Comparison of ENCODE assay signal across 26 cellular contexts in genomic region chr1:16281765-16282164, GRCh38.
"Had no signal": no experiment of that assay in that cellular context is flagged by ENCODE, and none has a peak within 500 bp of the region (broad histone marks: within the 10 kb centered on the region; RNA-seq: fewer than 3 reads in every experiment).

No MANE protein-coding gene starts in this region.

- H3K36me3 Mint-ChIP-seq: natural killer cell treated with Interleukin-12 subunit alpha and Interleukin-12 subunit beta and Interleukin-15 and Interleukin-18, amount 100 ng/mL, for 72 hours had no signal

- H3K9me3 Mint-ChIP-seq: immature natural killer cell; memory B cell; naive thymus-derived CD4-positive, alpha-beta T cell; natural killer cell treated with Interleukin-12 subunit alpha and Interleukin-12 subunit beta and Interleukin-15 and Interleukin-18, amount 100 ng/mL, for 72 hours; stimulated activated memory B cell treated with anti-CD40 and anti-IgM and Interleukin-4, amounts not matched to agents 10 μg/mL and 1 μg/mL and 100 μg/mL, for 72 hours had no signal

- H3K4me1 ChIP-seq: right lobe of liver, testis, uterus had no signal

- H3K4me1 Mint-ChIP-seq: stimulated activated memory B cell treated with anti-CD40 and anti-IgM and Interleukin-4, amounts not matched to agents 10 μg/mL and 1 μg/mL and 100 μg/mL, for 72 hours had no signal

- H3K27ac Mint-ChIP-seq: immature natural killer cell; memory B cell; natural killer cell treated with Interleukin-12 subunit alpha and Interleukin-12 subunit beta and Interleukin-15 and Interleukin-18, amount 100 ng/mL, for 72 hours; progenitor cell of endocrine pancreas; stimulated activated memory B cell treated with anti-CD40 and anti-IgM and Interleukin-4, amounts not matched to agents 10 μg/mL and 1 μg/mL and 100 μg/mL, for 72 hours had no signal

- ATAC-seq: left colon; mucosa of descending colon; naive thymus-derived CD4-positive, alpha-beta T cell; natural killer cell treated with Interleukin-12 subunit alpha and Interleukin-12 subunit beta and Interleukin-15 and Interleukin-18, amount 100 ng/mL, for 72 hours; right lobe of liver; stimulated activated memory B cell treated with anti-CD40 and anti-IgM and Interleukin-4, amounts not matched to agents 10 μg/mL and 1 μg/mL and 100 μg/mL, for 72 hours; stimulated activated naive CD8-positive, alpha-beta T cell treated with anti-CD3 and anti-CD28 coated beads, Interleukin-15, Interleukin-2, amounts not matched to agents 100 U/mL and 50 U/mL, for 24 hours had no signal

- DNase-seq: hypothalamus; immature natural killer cell; kidney; left colon; left ventricle myocardium inferior; midbrain; mucosa of descending colon; naive thymus-derived CD4-positive, alpha-beta T cell; ovary; right lobe of liver; stimulated activated CD4-positive, alpha-beta T cell treated with anti-CD3 and anti-CD28 coated beads, Interleukin-1b, Interleukin-23, amount 100 ng/mL, for 48 hours; stimulated activated CD4-positive, alpha-beta T cell treated with anti-CD3 and anti-CD28 coated beads, Interleukin-2, amount 100 ng/mL, for 48 hours; stimulated activated CD4-positive, alpha-beta T cell treated with anti-CD3 and anti-CD28 coated beads, Interleukin-4, amount 100 ng/mL, for 4 hours; stimulated activated CD8-positive, alpha-beta memory T cell treated with anti-CD3 and anti-CD28 coated beads, Interleukin-4, amount 100 ng/mL, for 48 hours; stimulated activated naive CD8-positive, alpha-beta T cell treated with anti-CD3 and anti-CD28 coated beads, Interleukin-15, Interleukin-2, amounts not matched to agents 100 U/mL and 50 U/mL, for 24 hours; stomach; testis; trophoblast cell; uterus had no signal

- H3K27me3 ChIP-seq: ovary, right atrium auricular region, right lobe of liver, stomach, testis, tibial artery, uterus had no signal

- H3K36me3 ChIP-seq: ovary, right lobe of liver, uterus had no signal

- H3K27ac ChIP-seq: left ventricle myocardium inferior, ovary, right atrium auricular region, right lobe of liver, stomach, testis, tibial artery, uterus had no signal

- H3K4me3 Mint-ChIP-seq: immature natural killer cell; memory B cell; naive thymus-derived CD4-positive, alpha-beta T cell; natural killer cell treated with Interleukin-12 subunit alpha and Interleukin-12 subunit beta and Interleukin-15 and Interleukin-18, amount 100 ng/mL, for 72 hours; stimulated activated memory B cell treated with anti-CD40 and anti-IgM and Interleukin-4, amounts not matched to agents 10 μg/mL and 1 μg/mL and 100 μg/mL, for 72 hours had no signal

- H3K4me3 ChIP-seq: left ventricle myocardium inferior, mucosa of descending colon, ovary, right atrium auricular region, right lobe of liver, smooth muscle cell, stomach, testis, tibial artery, uterus had no signal

- H3K27me3 Mint-ChIP-seq: memory B cell; naive thymus-derived CD4-positive, alpha-beta T cell; natural killer cell treated with Interleukin-12 subunit alpha and Interleukin-12 subunit beta and Interleukin-15 and Interleukin-18, amount 100 ng/mL, for 72 hours; progenitor cell of endocrine pancreas; stimulated activated memory B cell treated with anti-CD40 and anti-IgM and Interleukin-4, amounts not matched to agents 10 μg/mL and 1 μg/mL and 100 μg/mL, for 72 hours had no signal

- H3K9me3 ChIP-seq: left ventricle myocardium inferior, mucosa of descending colon, ovary, right atrium auricular region, right lobe of liver, stomach, testis, tibial artery, uterus had no signal
